ENCODE assay signal across 8 cellular contexts in genomic region chr5:176809544-176810083, GRCh38. TPM values are rescaled to one million over a fixed set of nuclear protein-coding genes. Genes with fewer than 3 reads are reported as not detected.
DNase-seq lines count a peak whose midpoint lies in the region; ATAC-seq and TF ChIP-seq lines count a peak whose summit lies in the region.

No MANE protein-coding gene starts in this region.

- H3K9me3 ChIP-seq in duodenal mucosa (ENCODE audit: control insufficient read depth in 1 of 2, low read length in 2 of 2) (no peaks in the 10 kb centered on the region), gastroesophageal sphincter (no peaks in the 10 kb centered on the region)

- H3K4me3 ChIP-seq in duodenal mucosa (ENCODE audit: low read depth in 1 of 2, low read length in 2 of 2) (peak overlapping the region; percentile 3 to 8), gastroesophageal sphincter (peak overlapping the region in 1 of 2 donors; percentile 45)

- H3K4me1 ChIP-seq in duodenal mucosa (ENCODE audit: control insufficient read depth in 1 of 2, insufficient read depth in 2 of 2, low read length in 2 of 2) (no peaks in the 10 kb centered on the region), gastroesophageal sphincter (peaks cover 0 to 28% (median 13%) of the 10 kb centered on the region in 3 donors)

- H3K27ac Mint-ChIP-seq in IgD-negative memory B cell (peak overlapping the region in 1 of 3 donors; percentile 16), osteocyte (ENCODE audit: unreplicated experiment) (no peak overlapping the region)

- H3K27ac ChIP-seq in duodenal mucosa (ENCODE audit: low read depth, low read length) (no peak overlapping the region), gastroesophageal sphincter (no peak overlapping the region)

- H3K4me3 Mint-ChIP-seq in IgD-negative memory B cell (peak overlapping the region; percentile 57 to 83 (median 75)), osteocyte (ENCODE audit: unreplicated experiment) (peak overlapping the region; percentile 63)

- no peak for TF ChIP-seq POLR2A in gastroesophageal sphincter (IDR thresholded peaks at IDR 0.05)

- WGBS in gastroesophageal sphincter (ENCODE audit: low coverage in 1 of 2), 2 donors: 0% methylated on average over 3 of the region's 48 CpGs; no CpG with 5 or more reads in 1 of the 2 donors

- ATAC-seq in gastroesophageal sphincter (no peak), HG02852 (IDR thresholded peaks at IDR 0.05; ENCODE audit: unreplicated experiment) (no peak), GM18502 (IDR thresholded peaks at IDR 0.05; ENCODE audit: poor library complexity, unreplicated experiment) (no peak)

- H3K9me3 Mint-ChIP-seq in IgD-negative memory B cell: peaks cover 0 to 3% (median 0%) of the 10 kb centered on the region in 3 donors
- no peaks in the 10 kb centered on the region for H3K9me3 Mint-ChIP-seq in osteocyte (ENCODE audit: unreplicated experiment)

- H3K9ac ChIP-seq in duodenal mucosa (ENCODE audit: low read depth in 1 of 2, low read length in 2 of 2): no peak overlapping the region

- H3K36me3 ChIP-seq in duodenal mucosa (ENCODE audit: control insufficient read depth in 1 of 2, insufficient read depth in 2 of 2, low read length in 2 of 2) (no peaks in the 10 kb centered on the region), gastroesophageal sphincter (no peaks in the 10 kb centered on the region)

- H3K27me3 Mint-ChIP-seq in IgD-negative memory B cell (peaks cover 60% of the 10 kb centered on the region), osteocyte (ENCODE audit: unreplicated experiment) (peaks cover 54% of the 10 kb centered on the region)

- TF ChIP-seq CTCF in osteocyte (IDR thresholded peaks at IDR 0.05) (no peak), gastroesophageal sphincter (IDR thresholded peaks at IDR 0.05) (no peak)

- H3K4me1 Mint-ChIP-seq in IgD-negative memory B cell (peaks cover 7 to 9% (median 7%) of the 10 kb centered on the region in 3 donors), osteocyte (ENCODE audit: unreplicated experiment) (peaks cover 10% of the 10 kb centered on the region)

- TF ChIP-seq EP300 in gastroesophageal sphincter (IDR thresholded peaks at IDR 0.05): no peak

- no peaks in the 10 kb centered on the region for H3K36me3 Mint-ChIP-seq in IgD-negative memory B cell
- no peaks in the 10 kb centered on the region for H3K36me3 Mint-ChIP-seq in osteocyte (ENCODE audit: unreplicated experiment)

- H3K27me3 ChIP-seq in duodenal mucosa (ENCODE audit: control insufficient read depth in 1 of 2, insufficient read depth in 2 of 2, low read length in 2 of 2): peaks cover 34 to 48% of the 10 kb centered on the region in 2 donors
- peaks cover 93% of the 10 kb centered on the region for H3K27me3 ChIP-seq in gastroesophageal sphincter

- DNase-seq in Daoy (ENCODE audit: low read depth) (peak; percentile 28), osteocyte (ENCODE audit: extremely low spot score, unreplicated experiment) (no peak), NCI-H226 (no peak)

RNA-seq across cellular contexts. Expression of gene UNC5A, which starts 0.7 kb away (rescaled TPM):
- 0.06 TPM in 2 replicates for total RNA-seq in Daoy (2014; rRNA removed; shearing (Covaris generic))
- polyA plus RNA-seq in IgD-negative memory B cell: not detected
- total RNA-seq in osteocyte (not detected in 2 replicates), gastroesophageal sphincter (under 1 TPM in 1 of 4 donors, not detected in 3; 0.27 TPM)
